Comparison of ENCODE assay signal across 20 cellular contexts in the genomic region with DNA sequence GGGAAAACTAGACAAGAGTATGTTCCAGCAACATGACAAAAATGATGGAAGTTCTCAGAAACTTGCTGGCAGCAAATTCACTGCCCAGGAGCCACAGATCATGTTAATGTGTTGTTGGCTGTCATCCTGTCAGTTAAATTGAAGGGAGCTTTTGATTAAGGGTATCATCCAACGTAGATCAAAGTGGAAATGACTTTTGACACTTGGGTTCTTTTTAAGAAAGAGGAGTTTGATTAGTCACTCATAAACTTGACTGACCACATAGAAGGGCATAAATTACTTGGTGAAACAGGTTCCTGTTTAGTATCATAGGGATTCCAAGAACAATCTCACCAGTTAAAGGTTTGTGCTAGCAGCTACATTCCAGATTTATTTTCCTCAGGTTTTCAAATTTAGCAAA.
DNase-seq lines count a peak whose midpoint lies in the region; ATAC-seq, FAIRE-seq and TF ChIP-seq lines count a peak whose summit lies in the region.
"Had no signal": no experiment of that assay in that cellular context is flagged by ENCODE, and none has a peak within 500 bp of the region (broad histone marks: within the 10 kb centered on the region; RNA-seq: fewer than 3 reads in every experiment).

No MANE protein-coding gene starts in this region.

- no CpG with 5 or more reads among the region's 1 CpG for WGBS in mesendoderm (ENCODE audit: extremely low coverage, insufficient coverage, low lambda C conversion rate)

- no peak overlapping the region for H3K56ac ChIP-seq in mesendoderm (ENCODE audit: low read length)

- no peak overlapping the region for H2BK15ac ChIP-seq in mesendoderm (replicated peaks; ENCODE audit: low read depth)

- no peak overlapping the region for H3K23ac ChIP-seq in mesendoderm (ENCODE audit: low read length)

- POLR2A ChIA-PET in HEK293T (lab: Yijun Ruan, JAX) (no interaction called here), Panc1 (lab: Charles Lee) (no interaction called here)

- H3K4me2 ChIP-seq in mesendoderm (ENCODE audit: low read length) = no peak overlapping the region
- H3K4me2 ChIP-seq: BLaER1 had no signal

- H3K9me3 Mint-ChIP-seq in activated CD8-positive, alpha-beta memory T cell treated with anti-CD3 and anti-CD28 coated beads, Interleukin-2, amount 10 ng/mL, durations not matched to agents 7 days and 5 days (ENCODE audit: low read depth) = no peaks in the 10 kb centered on the region
- H3K9me3 Mint-ChIP-seq: HFFc6 had no signal

- H2AK5ac ChIP-seq in mesendoderm (ENCODE audit: low read length) = no peak overlapping the region

- H3K79me2 ChIP-seq in mesendoderm (ENCODE audit: control insufficient read depth, insufficient read depth, low read length) = no peaks in the 10 kb centered on the region

- no peaks in the 10 kb centered on the region for H3K79me1 ChIP-seq in mesendoderm (ENCODE audit: low read length)

- H3K4me1 ChIP-seq in Panc1 (ENCODE audit: control insufficient read depth, insufficient read depth, low read length) = no peaks in the 10 kb centered on the region
- peaks cover 12% of the 10 kb centered on the region for H3K4me1 ChIP-seq in mesendoderm (ENCODE audit: control insufficient read depth, low read depth, low read length)
- H3K4me1 ChIP-seq in kidney (ENCODE audit: control insufficient read depth in 1 of 2, insufficient read depth in 1 of 2, low read depth in 1 of 2, low read length in 2 of 2) = no peaks in the 10 kb centered on the region

- no peaks in the 10 kb centered on the region for H3K4me1 Mint-ChIP-seq in activated CD8-positive, alpha-beta memory T cell treated with anti-CD3 and anti-CD28 coated beads, Interleukin-2, amount 10 ng/mL, durations not matched to agents 7 days and 5 days
- H3K4me1 Mint-ChIP-seq: CD14-positive monocyte; CD4-positive, alpha-beta memory T cell had no signal

- no peaks in the 10 kb centered on the region for H3K36me3 Mint-ChIP-seq in activated CD8-positive, alpha-beta memory T cell treated with anti-CD3 and anti-CD28 coated beads, Interleukin-2, amount 10 ng/mL, durations not matched to agents 7 days and 5 days
- H3K36me3 Mint-ChIP-seq: CD14-positive monocyte; CD4-positive, alpha-beta memory T cell had no signal

- BruUV-seq in Panc1 (replicated peaks; lab: Mats Ljungman, UMichigan) = no TSS peak

- no peak overlapping the region for H2BK5ac ChIP-seq in mesendoderm (ENCODE audit: low read length)

- DNase-seq in HEK293T (ENCODE audit: extremely low spot score) (no peak), Panc1 (ENCODE audit: low read depth, low spot score) (no peak), mesendoderm (no peak), kidney (no peak), NCI-H226 (no peak)
- DNase-seq in activated CD8-positive, alpha-beta memory T cell treated with anti-CD3 and anti-CD28 coated beads, Interleukin-2, amount 10 ng/mL, durations not matched to agents 7 days and 5 days = no peak
- DNase-seq: 8988T; CD4-positive, alpha-beta memory T cell; DMS153; DMS79; GDM1; GM23248; HCEC 1CT; HFFc6 had no signal

- no peak overlapping the region for H4K5ac ChIP-seq in mesendoderm (ENCODE audit: low read length)

- in situ Hi-C loops in Panc1 (cut with HindIII; ENCODE audit: low pct_unique_long_range_greater_than_20kb, low sequenced_read_pairs) = no loop called here

- H3K36me3 ChIP-seq in Panc1 (ENCODE audit: control insufficient read depth, insufficient read depth, low read length) (no peaks in the 10 kb centered on the region), mesendoderm (ENCODE audit: control insufficient read depth, insufficient read depth, low read length) (no peaks in the 10 kb centered on the region), kidney (ENCODE audit: control insufficient read depth in 1 of 2, insufficient read depth in 2 of 2, low read length in 2 of 2) (no peaks in the 10 kb centered on the region)
- H3K36me3 ChIP-seq: BLaER1 had no signal

- no peak overlapping the region for H3K4ac ChIP-seq in mesendoderm (ENCODE audit: low read depth, low read length)

- CTCF ChIA-PET in HEK293T (lab: Yijun Ruan, JAX) = no interaction called here
- CTCF ChIA-PET in Panc1 (lab: Charles Lee) = no interaction called here
- CTCF ChIA-PET in activated CD8-positive, alpha-beta memory T cell treated with anti-CD3 and anti-CD28 coated beads, Interleukin-2, amount 10 ng/mL, durations not matched to agents 7 days and 5 days (lab: Charles Lee) = no interaction called here

- no peak overlapping the region for H3K9ac ChIP-seq in mesendoderm (ENCODE audit: low read length)
- H3K9ac ChIP-seq in kidney (ENCODE audit: low read length in 2 of 2) = no peak overlapping the region
- H3K9ac ChIP-seq: BLaER1, GM23248 had no signal

- H3K27me3 ChIP-seq in Panc1 (ENCODE audit: control insufficient read depth, insufficient read depth, low read length) (no peaks in the 10 kb centered on the region), mesendoderm (ENCODE audit: insufficient read depth, low read length, poor library complexity) (no peaks in the 10 kb centered on the region)
- H3K27me3 ChIP-seq: BLaER1 had no signal

- no peak overlapping the region for H3K4me3 ChIP-seq in Panc1 (ENCODE audit: low read depth in 2 of 2, low read length in 2 of 2)
- H3K4me3 ChIP-seq in mesendoderm (ENCODE audit: low read length) = no peak overlapping the region
- no peak overlapping the region for H3K4me3 ChIP-seq in kidney (ENCODE audit: low read length in 2 of 2)
- H3K4me3 ChIP-seq: BLaER1, GM23248 had no signal

- TF ChIP-seq CTCF in Panc1 (IDR thresholded peaks at IDR 0.05) = no peak
- TF ChIP-seq CTCF in kidney (IDR thresholded peaks at IDR 0.05; ENCODE audit: borderline replicate concordance, extremely low read depth, insufficient read depth) = no peak

- no peak overlapping the region for H4K8ac ChIP-seq in mesendoderm (ENCODE audit: low read depth, low read length)

- H3K27ac Mint-ChIP-seq in activated CD8-positive, alpha-beta memory T cell treated with anti-CD3 and anti-CD28 coated beads, Interleukin-2, amount 10 ng/mL, durations not matched to agents 7 days and 5 days = no peak overlapping the region
- H3K27ac Mint-ChIP-seq: CD14-positive monocyte; CD4-positive, alpha-beta memory T cell; HFFc6 had no signal

- intact Hi-C loops in Panc1 (cut with micrococcal nuclease; ENCODE audit: unreplicated experiment) (no loop called here), kidney (cut with DNase I) (no loop called here)

- H3K9me3 ChIP-seq in Panc1 (ENCODE audit: control insufficient read depth, insufficient read depth, low read depth, low read length) = peaks cover 4% of the 10 kb centered on the region; the same call in 1 of the 2 replicates
- no peaks in the 10 kb centered on the region for H3K9me3 ChIP-seq in kidney (ENCODE audit: control insufficient read depth in 1 of 2, low read length in 2 of 2)
- H3K9me3 ChIP-seq: BLaER1 had no signal

- H2BK120ac ChIP-seq in mesendoderm (ENCODE audit: low read depth, low read length) = peak overlapping the region; percentile 45

- FAIRE-seq in kidney (lab: Jason Lieb, UNC) = no peak
- FAIRE-seq: GM12892, GM18507, HTR-8/SVneo had no signal

- ATAC-seq in Panc1 = no peak
- ATAC-seq in esophagus mucosa = peak; percentile 49
- ATAC-seq in activated CD8-positive, alpha-beta memory T cell treated with anti-CD3 and anti-CD28 coated beads, Interleukin-2, amount 10 ng/mL, durations not matched to agents 7 days and 5 days = no peak

- H3K4me3 Mint-ChIP-seq in activated CD8-positive, alpha-beta memory T cell treated with anti-CD3 and anti-CD28 coated beads, Interleukin-2, amount 10 ng/mL, durations not matched to agents 7 days and 5 days = no peak overlapping the region
- H3K4me3 Mint-ChIP-seq: CD14-positive monocyte; CD4-positive, alpha-beta memory T cell; HFFc6 had no signal

- no peaks in the 10 kb centered on the region for H3K27me3 Mint-ChIP-seq in activated CD8-positive, alpha-beta memory T cell treated with anti-CD3 and anti-CD28 coated beads, Interleukin-2, amount 10 ng/mL, durations not matched to agents 7 days and 5 days
- H3K27me3 Mint-ChIP-seq: CD4-positive, alpha-beta memory T cell had no signal

- H3K18ac ChIP-seq in mesendoderm (ENCODE audit: low read length) = no peak overlapping the region

- peak overlapping the region; percentile 44; the same call in 1 of the 2 replicates for H3K27ac ChIP-seq in Panc1 (ENCODE audit: low read length)
- H3K27ac ChIP-seq in mesendoderm (ENCODE audit: low read depth, low read length) = no peak overlapping the region
- H3K27ac ChIP-seq in kidney (ENCODE audit: low read depth in 2 of 2, low read length in 2 of 2) = no peak overlapping the region
- H3K27ac ChIP-seq: BLaER1, GM23248 had no signal

TF ChIP-seq in HEK293T, 16 proteins besides CTCF, POLR2A, EP300 and RAD21:
- no peak for TF ChIP-seq CTBP1 (IDR thresholded peaks at IDR 0.05; ENCODE audit: borderline replicate concordance)
- TF ChIP-seq, protein P1, sequence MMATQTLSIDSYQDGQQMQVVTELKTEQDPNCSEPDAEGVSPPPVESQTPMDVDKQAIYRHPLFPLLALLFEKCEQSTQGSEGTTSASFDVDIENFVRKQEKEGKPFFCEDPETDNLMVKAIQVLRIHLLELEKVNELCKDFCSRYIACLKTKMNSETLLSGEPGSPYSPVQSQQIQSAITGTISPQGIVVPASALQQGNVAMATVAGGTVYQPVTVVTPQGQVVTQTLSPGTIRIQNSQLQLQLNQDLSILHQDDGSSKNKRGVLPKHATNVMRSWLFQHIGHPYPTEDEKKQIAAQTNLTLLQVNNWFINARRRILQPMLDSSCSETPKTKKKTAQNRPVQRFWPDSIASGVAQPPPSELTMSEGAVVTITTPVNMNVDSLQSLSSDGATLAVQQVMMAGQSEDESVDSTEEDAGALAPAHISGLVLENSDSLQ (IDR thresholded peaks at IDR 0.05) = peak; percentile 92
